ENCODE assay signal across 1 cellular context in genomic region chr6:40714576-40715500, GRCh38.
TF ChIP-seq lines count a peak whose summit lies in the region.

No MANE protein-coding gene starts in this region.

TF ChIP-seq in HepG2, 621 proteins besides CTCF, POLR2A, EP300 and RAD21 (continued from another document and continues in another):
- TF ChIP-seq ZBTB2 (CRISPR knock-in tag; IDR thresholded peaks at IDR 0.05; ENCODE audit: low read depth) (no peak), ZSCAN22 (CRISPR knock-in tag; IDR thresholded peaks at IDR 0.05) (no peak), MEF2D (CRISPR knock-in tag; IDR thresholded peaks at IDR 0.05) (no peak), ZBTB43 (CRISPR knock-in tag; conservative IDR thresholded peaks at IDR 0.05) (no peak), PAXIP1 (CRISPR knock-in tag; conservative IDR thresholded peaks at IDR 0.05) (peak; percentile 71), REPIN1 (CRISPR knock-in tag; IDR thresholded peaks at IDR 0.05; ENCODE audit: borderline replicate concordance, low read depth) (no peak), RNF219 (CRISPR knock-in tag; IDR thresholded peaks at IDR 0.05) (no peak), SRF (IDR thresholded peaks at IDR 0.05; ENCODE audit: low read depth, low read length) (no peak), NR1H2 (CRISPR knock-in tag; IDR thresholded peaks at IDR 0.05; ENCODE audit: borderline replicate concordance, low read depth) (no peak), HNF4G (IDR thresholded peaks at IDR 0.05; ENCODE audit: borderline replicate concordance, low read depth, low read length) (no peak), HNF4G (CRISPR knock-in tag; IDR thresholded peaks at IDR 0.05; ENCODE audit: borderline replicate concordance, low read depth) (no peak), ZNF292 (CRISPR knock-in tag; IDR thresholded peaks at IDR 0.05; ENCODE audit: borderline replicate concordance, low read depth) (0 out of 2 replicates have a peak, but pooled peaks have one; percentile 19), CHD2 (IDR thresholded peaks at IDR 0.05; ENCODE audit: low read depth, low read length) (no peak), ZNF30 (CRISPR knock-in tag; IDR thresholded peaks at IDR 0.05) (no peak), ZSCAN29 (CRISPR knock-in tag; conservative IDR thresholded peaks at IDR 0.05) (no peak), REST (IDR thresholded peaks at IDR 0.05; ENCODE audit: borderline replicate concordance in 1 of 2, low read depth in 1 of 2, low read length in 2 of 2) (no peak), GTF3A (CRISPR knock-in tag; conservative IDR thresholded peaks at IDR 0.05) (no peak), MYPOP (CRISPR knock-in tag; IDR thresholded peaks at IDR 0.05) (no peak), THAP7 (CRISPR knock-in tag; IDR thresholded peaks at IDR 0.05) (no peak), DZIP1 (CRISPR knock-in tag; IDR thresholded peaks at IDR 0.05) (no peak), GZF1 (CRISPR knock-in tag; IDR thresholded peaks at IDR 0.05) (no peak), AHR (CRISPR knock-in tag; IDR thresholded peaks at IDR 0.05) (no peak), SMARCE1 (IDR thresholded peaks at IDR 0.05; ENCODE audit: borderline replicate concordance) (no peak), MBNL3 (CRISPR knock-in tag; conservative IDR thresholded peaks at IDR 0.05) (no peak), HOXA5 (CRISPR knock-in tag; IDR thresholded peaks at IDR 0.05) (no peak), NKX3-1 (CRISPR knock-in tag; IDR thresholded peaks at IDR 0.05) (peak; percentile 55; the same call in 1 of the 2 replicates), E2F1 (CRISPR knock-in tag; IDR thresholded peaks at IDR 0.05) (no peak), ELF1 (CRISPR knock-in tag; IDR thresholded peaks at IDR 0.05) (no peak), HDAC1 (CRISPR knock-in tag; IDR thresholded peaks at IDR 0.05) (peak; percentile 68), FOXO4 (CRISPR knock-in tag; conservative IDR thresholded peaks at IDR 0.05) (no peak), ZNF251 (CRISPR knock-in tag; IDR thresholded peaks at IDR 0.05) (no peak), ATF2 (CRISPR knock-in tag; IDR thresholded peaks at IDR 0.05) (0 out of 2 replicates have a peak, but pooled peaks have one; percentile 54), POGZ (CRISPR knock-in tag; IDR thresholded peaks at IDR 0.05) (no peak; the same call in 1 of the 2 replicates), FOXK2 (IDR thresholded peaks at IDR 0.05) (peak; percentile 48; the same call in 1 of the 2 replicates), TFDP1 (CRISPR knock-in tag; IDR thresholded peaks at IDR 0.05; ENCODE audit: borderline replicate concordance) (no peak), ETV5 (CRISPR knock-in tag; IDR thresholded peaks at IDR 0.05; ENCODE audit: borderline replicate concordance) (no peak; the same call in 1 of the 2 replicates)
